11 cellular contexts compared by ENCODE assay signal in genomic region chr10:14587540-14588083, GRCh38.
DNase-seq lines count a peak whose midpoint lies in the region; ATAC-seq lines count a peak whose summit lies in the region.
"Had no signal": no experiment of that assay in that cellular context is flagged by ENCODE, and none has a peak within 500 bp of the region (broad histone marks: within the 10 kb centered on the region; RNA-seq: fewer than 3 reads in every experiment).

No MANE protein-coding gene starts in this region.

- H3K9me3 Mint-ChIP-seq in activated naive CD8-positive, alpha-beta T cell (ENCODE audit: low read depth) = no peaks in the 10 kb centered on the region
- H3K9me3 Mint-ChIP-seq: neural progenitor cell had no signal

- H3K4me3 ChIP-seq in mucosa of stomach (ENCODE audit: low read length) = no peak overlapping the region
- H3K4me3 ChIP-seq: neural progenitor cell had no signal

- H3K9me3 ChIP-seq in mucosa of stomach (ENCODE audit: control insufficient read depth, low read length) = no peaks in the 10 kb centered on the region

- peaks cover 9% of the 10 kb centered on the region for H3K36me3 Mint-ChIP-seq in activated naive CD8-positive, alpha-beta T cell

- peak overlapping the region; percentile 98 for H3K27ac Mint-ChIP-seq in activated naive CD8-positive, alpha-beta T cell

- H3K36me3 ChIP-seq in mucosa of stomach (ENCODE audit: control insufficient read depth, insufficient read depth, low read length) = no peaks in the 10 kb centered on the region
- H3K36me3 ChIP-seq: neural progenitor cell had no signal

- peaks cover 95% of the 10 kb centered on the region for H3K4me1 Mint-ChIP-seq in activated naive CD8-positive, alpha-beta T cell (ENCODE audit: low read depth)

- no peaks in the 10 kb centered on the region for H3K27me3 ChIP-seq in mucosa of stomach (ENCODE audit: control insufficient read depth, insufficient read depth, low read length)
- H3K27me3 ChIP-seq: neural progenitor cell had no signal

- peaks cover 65% of the 10 kb centered on the region for H3K4me1 ChIP-seq in mucosa of stomach (ENCODE audit: control insufficient read depth, insufficient read depth, low read length)

- peak in 4 of 6 experiments; percentile 17 to 77 (median 62) for DNase-seq in stimulated activated naive CD4-positive, alpha-beta T cell (lab: John Stamatoyannopoulos, UW)
- DNase-seq in stimulated activated naive CD4-positive, alpha-beta T cell treated with Interleukin-2 at 50 U/mL for 16 hours (lab: John Stamatoyannopoulos, UW) = no peak
- no peak for DNase-seq in NCI-H1694 treated with DMSO at 0.1 percent for 48 hours (lab: John Stamatoyannopoulos, UW)
- no peak for DNase-seq in islet precursor cell
- DNase-seq: DMS 273 treated with DMSO at 0.1 percent for 48 hours, NCI-H1092 treated with DMSO at 0.1 percent for 48 hours had no signal

- no peaks in the 10 kb centered on the region for H3K27me3 Mint-ChIP-seq in activated naive CD8-positive, alpha-beta T cell

- peak overlapping the region; percentile 30 for H3K9ac ChIP-seq in mucosa of stomach (ENCODE audit: low read length)
- H3K9ac ChIP-seq: neural progenitor cell had no signal

- H3K4me3 Mint-ChIP-seq in activated naive CD8-positive, alpha-beta T cell = peak overlapping the region; percentile 72
- H3K4me3 Mint-ChIP-seq: neural progenitor cell had no signal

- no peak for ATAC-seq in HG03571 (IDR thresholded peaks at IDR 0.05; ENCODE audit: unreplicated experiment)
- no peak for ATAC-seq in GM19035 (IDR thresholded peaks at IDR 0.05; ENCODE audit: unreplicated experiment)

Comparison
In these comparisons a context has a peak if more than half of its experiments do, and no peak if none do; other contexts are left out.
1. DNase-seq: peak in stimulated activated naive CD4-positive, alpha-beta T cell (4 of 6); none in stimulated activated naive CD4-positive, alpha-beta T cell treated with Interleukin-2 at 50 U/mL for 16 hours (single experiment), NCI-H1694 treated with DMSO at 0.1 percent for 48 hours (single experiment) and islet precursor cell (single experiment).